In the genomic region with DNA sequence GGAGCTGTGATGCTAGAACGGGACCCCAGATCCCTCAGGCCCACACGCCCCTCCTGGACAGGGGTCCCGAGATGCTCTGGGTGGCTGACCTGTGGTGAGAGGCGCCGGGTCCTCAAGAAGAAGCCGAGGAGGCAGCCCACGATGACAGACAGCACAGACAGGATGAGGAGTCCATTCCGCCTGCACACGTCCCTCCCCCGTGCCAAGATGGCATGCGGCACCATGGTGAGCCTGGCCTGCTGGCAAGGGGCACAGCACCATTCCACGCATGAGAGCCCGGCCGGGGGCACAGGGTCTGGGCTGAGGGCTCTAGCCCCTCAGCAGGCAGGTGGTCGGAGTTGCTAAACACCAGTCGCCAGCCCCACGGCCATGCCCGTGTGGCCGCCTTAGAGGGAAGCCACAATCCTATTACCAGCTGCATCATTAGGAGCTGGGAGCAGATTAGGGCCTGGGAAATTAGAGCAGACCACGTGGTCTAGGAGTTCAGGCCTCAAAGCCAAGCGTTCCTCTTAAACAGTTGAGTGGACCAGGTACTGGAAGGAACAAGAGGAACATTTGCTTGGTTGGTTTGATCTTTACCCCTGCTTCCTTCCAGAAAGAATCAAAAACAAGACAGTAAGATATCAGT, we compare ENCODE assay signal across 1 cellular context.
TF ChIP-seq lines count a peak whose summit lies in the region.

A gene (minus strand): TSS at position 413 of the 628 bp plus-strand sequence. CDS start 189 bp downstream, at position 224.

TF ChIP-seq in GM23338, 12 proteins besides CTCF, POLR2A, EP300 and RAD21:
- TF ChIP-seq, protein P1, sequence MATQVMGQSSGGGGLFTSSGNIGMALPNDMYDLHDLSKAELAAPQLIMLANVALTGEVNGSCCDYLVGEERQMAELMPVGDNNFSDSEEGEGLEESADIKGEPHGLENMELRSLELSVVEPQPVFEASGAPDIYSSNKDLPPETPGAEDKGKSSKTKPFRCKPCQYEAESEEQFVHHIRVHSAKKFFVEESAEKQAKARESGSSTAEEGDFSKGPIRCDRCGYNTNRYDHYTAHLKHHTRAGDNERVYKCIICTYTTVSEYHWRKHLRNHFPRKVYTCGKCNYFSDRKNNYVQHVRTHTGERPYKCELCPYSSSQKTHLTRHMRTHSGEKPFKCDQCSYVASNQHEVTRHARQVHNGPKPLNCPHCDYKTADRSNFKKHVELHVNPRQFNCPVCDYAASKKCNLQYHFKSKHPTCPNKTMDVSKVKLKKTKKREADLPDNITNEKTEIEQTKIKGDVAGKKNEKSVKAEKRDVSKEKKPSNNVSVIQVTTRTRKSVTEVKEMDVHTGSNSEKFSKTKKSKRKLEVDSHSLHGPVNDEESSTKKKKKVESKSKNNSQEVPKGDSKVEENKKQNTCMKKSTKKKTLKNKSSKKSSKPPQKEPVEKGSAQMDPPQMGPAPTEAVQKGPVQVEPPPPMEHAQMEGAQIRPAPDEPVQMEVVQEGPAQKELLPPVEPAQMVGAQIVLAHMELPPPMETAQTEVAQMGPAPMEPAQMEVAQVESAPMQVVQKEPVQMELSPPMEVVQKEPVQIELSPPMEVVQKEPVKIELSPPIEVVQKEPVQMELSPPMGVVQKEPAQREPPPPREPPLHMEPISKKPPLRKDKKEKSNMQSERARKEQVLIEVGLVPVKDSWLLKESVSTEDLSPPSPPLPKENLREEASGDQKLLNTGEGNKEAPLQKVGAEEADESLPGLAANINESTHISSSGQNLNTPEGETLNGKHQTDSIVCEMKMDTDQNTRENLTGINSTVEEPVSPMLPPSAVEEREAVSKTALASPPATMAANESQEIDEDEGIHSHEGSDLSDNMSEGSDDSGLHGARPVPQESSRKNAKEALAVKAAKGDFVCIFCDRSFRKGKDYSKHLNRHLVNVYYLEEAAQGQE (IDR thresholded peaks at IDR 0.05; ENCODE audit: unreplicated experiment), result no peak
- TF ChIP-seq, protein P2, sequence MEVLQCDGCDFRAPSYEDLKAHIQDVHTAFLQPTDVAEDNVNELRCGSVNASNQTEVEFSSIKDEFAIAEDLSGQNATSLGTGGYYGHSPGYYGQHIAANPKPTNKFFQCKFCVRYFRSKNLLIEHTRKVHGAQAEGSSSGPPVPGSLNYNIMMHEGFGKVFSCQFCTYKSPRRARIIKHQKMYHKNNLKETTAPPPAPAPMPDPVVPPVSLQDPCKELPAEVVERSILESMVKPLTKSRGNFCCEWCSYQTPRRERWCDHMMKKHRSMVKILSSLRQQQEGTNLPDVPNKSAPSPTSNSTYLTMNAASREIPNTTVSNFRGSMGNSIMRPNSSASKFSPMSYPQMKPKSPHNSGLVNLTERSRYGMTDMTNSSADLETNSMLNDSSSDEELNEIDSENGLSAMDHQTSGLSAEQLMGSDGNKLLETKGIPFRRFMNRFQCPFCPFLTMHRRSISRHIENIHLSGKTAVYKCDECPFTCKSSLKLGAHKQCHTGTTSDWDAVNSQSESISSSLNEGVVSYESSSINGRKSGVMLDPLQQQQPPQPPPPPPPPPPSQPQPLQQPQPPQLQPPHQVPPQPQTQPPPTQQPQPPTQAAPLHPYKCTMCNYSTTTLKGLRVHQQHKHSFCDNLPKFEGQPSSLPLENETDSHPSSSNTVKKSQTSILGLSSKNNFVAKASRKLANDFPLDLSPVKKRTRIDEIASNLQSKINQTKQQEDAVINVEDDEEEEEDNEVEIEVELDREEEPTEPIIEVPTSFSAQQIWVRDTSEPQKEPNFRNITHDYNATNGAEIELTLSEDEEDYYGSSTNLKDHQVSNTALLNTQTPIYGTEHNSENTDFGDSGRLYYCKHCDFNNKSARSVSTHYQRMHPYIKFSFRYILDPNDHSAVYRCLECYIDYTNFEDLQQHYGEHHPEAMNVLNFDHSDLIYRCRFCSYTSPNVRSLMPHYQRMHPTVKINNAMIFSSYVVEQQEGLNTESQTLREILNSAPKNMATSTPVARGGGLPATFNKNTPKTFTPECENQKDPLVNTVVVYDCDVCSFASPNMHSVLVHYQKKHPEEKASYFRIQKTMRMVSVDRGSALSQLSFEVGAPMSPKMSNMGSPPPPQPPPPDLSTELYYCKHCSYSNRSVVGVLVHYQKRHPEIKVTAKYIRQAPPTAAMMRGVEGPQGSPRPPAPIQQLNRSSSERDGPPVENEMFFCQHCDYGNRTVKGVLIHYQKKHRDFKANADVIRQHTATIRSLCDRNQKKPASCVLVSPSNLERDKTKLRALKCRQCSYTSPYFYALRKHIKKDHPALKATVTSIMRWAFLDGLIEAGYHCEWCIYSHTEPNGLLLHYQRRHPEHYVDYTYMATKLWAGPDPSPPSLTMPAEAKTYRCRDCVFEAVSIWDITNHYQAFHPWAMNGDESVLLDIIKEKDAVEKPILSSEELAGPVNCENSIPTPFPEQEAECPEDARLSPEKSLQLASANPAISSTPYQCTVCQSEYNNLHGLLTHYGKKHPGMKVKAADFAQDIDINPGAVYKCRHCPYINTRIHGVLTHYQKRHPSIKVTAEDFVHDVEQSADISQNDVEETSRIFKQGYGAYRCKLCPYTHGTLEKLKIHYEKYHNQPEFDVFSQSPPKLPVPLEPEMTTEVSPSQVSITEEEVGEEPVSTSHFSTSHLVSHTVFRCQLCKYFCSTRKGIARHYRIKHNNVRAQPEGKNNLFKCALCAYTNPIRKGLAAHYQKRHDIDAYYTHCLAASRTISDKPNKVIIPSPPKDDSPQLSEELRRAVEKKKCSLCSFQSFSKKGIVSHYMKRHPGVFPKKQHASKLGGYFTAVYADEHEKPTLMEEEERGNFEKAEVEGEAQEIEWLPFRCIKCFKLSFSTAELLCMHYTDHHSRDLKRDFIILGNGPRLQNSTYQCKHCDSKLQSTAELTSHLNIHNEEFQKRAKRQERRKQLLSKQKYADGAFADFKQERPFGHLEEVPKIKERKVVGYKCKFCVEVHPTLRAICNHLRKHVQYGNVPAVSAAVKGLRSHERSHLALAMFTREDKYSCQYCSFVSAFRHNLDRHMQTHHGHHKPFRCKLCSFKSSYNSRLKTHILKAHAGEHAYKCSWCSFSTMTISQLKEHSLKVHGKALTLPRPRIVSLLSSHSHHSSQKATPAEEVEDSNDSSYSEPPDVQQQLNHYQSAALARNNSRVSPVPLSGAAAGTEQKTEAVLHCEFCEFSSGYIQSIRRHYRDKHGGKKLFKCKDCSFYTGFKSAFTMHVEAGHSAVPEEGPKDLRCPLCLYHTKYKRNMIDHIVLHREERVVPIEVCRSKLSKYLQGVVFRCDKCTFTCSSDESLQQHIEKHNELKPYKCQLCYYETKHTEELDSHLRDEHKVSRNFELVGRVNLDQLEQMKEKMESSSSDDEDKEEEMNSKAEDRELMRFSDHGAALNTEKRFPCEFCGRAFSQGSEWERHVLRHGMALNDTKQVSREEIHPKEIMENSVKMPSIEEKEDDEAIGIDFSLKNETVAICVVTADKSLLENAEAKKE (CRISPR knock-in tag; IDR thresholded peaks at IDR 0.05), result no peak
- no peak for TF ChIP-seq STAT1 (IDR thresholded peaks at IDR 0.05; ENCODE audit: unreplicated experiment)
- TF ChIP-seq POLR2AphosphoS5 (IDR thresholded peaks at IDR 0.05; ENCODE audit: low read depth), result no peak
- TF ChIP-seq ZNF331 (CRISPR knock-in tag; IDR thresholded peaks at IDR 0.05; ENCODE audit: low read depth), result no peak
- no peak for TF ChIP-seq ZNF114 (CRISPR knock-in tag; IDR thresholded peaks at IDR 0.05)
- TF ChIP-seq CREB1 (CRISPR knock-in tag; IDR thresholded peaks at IDR 0.05; ENCODE audit: low read depth), result no peak
- TF ChIP-seq NANOG (IDR thresholded peaks at IDR 0.05; ENCODE audit: borderline replicate concordance), result no peak
- no peak for TF ChIP-seq EZH2phosphoT487 (IDR thresholded peaks at IDR 0.05; ENCODE audit: unreplicated experiment)
- TF ChIP-seq, protein P3, sequence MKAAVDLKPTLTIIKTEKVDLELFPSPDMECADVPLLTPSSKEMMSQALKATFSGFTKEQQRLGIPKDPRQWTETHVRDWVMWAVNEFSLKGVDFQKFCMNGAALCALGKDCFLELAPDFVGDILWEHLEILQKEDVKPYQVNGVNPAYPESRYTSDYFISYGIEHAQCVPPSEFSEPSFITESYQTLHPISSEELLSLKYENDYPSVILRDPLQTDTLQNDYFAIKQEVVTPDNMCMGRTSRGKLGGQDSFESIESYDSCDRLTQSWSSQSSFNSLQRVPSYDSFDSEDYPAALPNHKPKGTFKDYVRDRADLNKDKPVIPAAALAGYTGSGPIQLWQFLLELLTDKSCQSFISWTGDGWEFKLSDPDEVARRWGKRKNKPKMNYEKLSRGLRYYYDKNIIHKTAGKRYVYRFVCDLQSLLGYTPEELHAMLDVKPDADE (IDR thresholded peaks at IDR 0.05), result no peak
- TF ChIP-seq EZH2 (IDR thresholded peaks at IDR 0.05; ENCODE audit: low read depth, unreplicated experiment), result no peak
- no peak for TF ChIP-seq JUNB (IDR thresholded peaks at IDR 0.05; ENCODE audit: unreplicated experiment)
